8 cellular contexts compared by ENCODE assay signal in genomic region chr4:153207561-153207960, GRCh38. TPM values are rescaled to one million over a fixed set of nuclear protein-coding genes. Genes with fewer than 3 reads are reported as not detected.
DNase-seq lines count a peak whose midpoint lies in the region; ATAC-seq and TF ChIP-seq lines count a peak whose summit lies in the region.

No MANE protein-coding gene starts in this region.

- H3K4me1 ChIP-seq in OCI-LY7 (ENCODE audit: insufficient read depth, low read length, poor library complexity, severe bottlenecking) (no peaks in the 10 kb centered on the region), esophagus muscularis mucosa (peaks cover 0 to 18% (median 8%) of the 10 kb centered on the region in 4 donors)

- H3K79me2 ChIP-seq in OCI-LY7 (ENCODE audit: insufficient read depth, low read depth, low read length) = no peaks in the 10 kb centered on the region

- no peak overlapping the region for H3K4me2 ChIP-seq in OCI-LY7 (ENCODE audit: low read length)

- H3K36me3 Mint-ChIP-seq in activated T-cell treated with anti-CD3 and anti-CD28 coated beads, Interleukin-2, amount 50 U/mL, for 4 hours (ENCODE audit: insufficient read depth) = peaks cover 2% of the 10 kb centered on the region

- peaks cover 29% of the 10 kb centered on the region for H3K4me1 Mint-ChIP-seq in activated T-cell treated with anti-CD3 and anti-CD28 coated beads, Interleukin-2, amount 50 U/mL, for 4 hours (ENCODE audit: low read depth)

- H3K9me3 ChIP-seq in OCI-LY7 (ENCODE audit: low read length) = no peaks in the 10 kb centered on the region
- H3K9me3 ChIP-seq in esophagus muscularis mucosa = no peaks in the 10 kb centered on the region

- no peak overlapping the region for H2AFZ ChIP-seq in OCI-LY7 (ENCODE audit: low read length)

- H3K27ac ChIP-seq in OCI-LY7 (ENCODE audit: low read depth, low read length, poor library complexity, severe bottlenecking) = no peak overlapping the region
- no peak overlapping the region for H3K27ac ChIP-seq in esophagus muscularis mucosa (replicated peaks in 1 of 4)

- H3K36me3 ChIP-seq in OCI-LY7 (ENCODE audit: insufficient read depth, low read length) (no peaks in the 10 kb centered on the region), esophagus muscularis mucosa (no peaks in the 10 kb centered on the region)

- intact Hi-C loops in OCI-LY7 (cut with micrococcal nuclease; ENCODE audit: unreplicated experiment) (no loop called here), esophagus muscularis mucosa (cut with DNase I) (loop anchor here (1.0 to 10.0 kb wide), 2 partner anchors 63 to 111 kb away; no protein-coding TSS in a partner anchor)

- TF ChIP-seq CTCF in OCI-LY7 (conservative IDR thresholded peaks at IDR 0.05; ENCODE audit: low read length) (peak; percentile 38; the same call in 1 of the 2 replicates), esophagus muscularis mucosa (IDR thresholded peaks at IDR 0.05) (peak; percentile 54 to 73 (median 57))

- H3K9me3 Mint-ChIP-seq in activated T-cell treated with anti-CD3 and anti-CD28 coated beads, Interleukin-2, amount 50 U/mL, for 4 hours = no peaks in the 10 kb centered on the region

- CTCF ChIA-PET in OCI-LY7 (lab: Charles Lee; ENCODE audit: unreplicated experiment) = no interaction called here

- peaks cover 2% of the 10 kb centered on the region for H3K27me3 Mint-ChIP-seq in activated T-cell treated with anti-CD3 and anti-CD28 coated beads, Interleukin-2, amount 50 U/mL, for 4 hours (ENCODE audit: low read depth)

- H3K4me3 ChIP-seq in OCI-LY7 (ENCODE audit: low read depth, low read length, poor library complexity, severe bottlenecking) = no peak overlapping the region
- no peak overlapping the region for H3K4me3 ChIP-seq in esophagus muscularis mucosa

- WGBS in esophagus muscularis mucosa = 22% methylated on average over 7 of the region's 7 CpGs

- DNase-seq in CD1c-positive myeloid dendritic cell (ENCODE audit: extremely low spot score) = peak; percentile 8
- DNase-seq in OCI-LY7 (ENCODE audit: low spot score) = no peak
- DNase-seq in esophagus muscularis mucosa (ENCODE audit: extremely low spot score) = no peak
- peak; percentile 46 for DNase-seq in myocyte (ENCODE audit: low read depth)
- no peak for DNase-seq in activated T-cell treated with anti-CD3 and anti-CD28 coated beads, Interleukin-2, amount 50 U/mL, for 4 hours
- DNase-seq in SIG-M5 treated with dmso at 0.1 percent for 504 hours (lab: John Stamatoyannopoulos, UW; ENCODE audit: unreplicated experiment) = no peak

- ATAC-seq in activated T-cell treated with anti-CD3 and anti-CD28 coated beads, Interleukin-2, amount 50 U/mL, for 4 hours = no peak
- ATAC-seq in GM18498 (IDR thresholded peaks at IDR 0.05; ENCODE audit: unreplicated experiment) (no peak), GM21447 (IDR thresholded peaks at IDR 0.05; ENCODE audit: unreplicated experiment) (no peak)

- no peak for TF ChIP-seq POLR2A in esophagus muscularis mucosa (IDR thresholded peaks at IDR 0.05; ENCODE audit: low read depth)

- no peaks in the 10 kb centered on the region for H3K27me3 ChIP-seq in esophagus muscularis mucosa

- no peaks in the 10 kb centered on the region for H4K20me1 ChIP-seq in OCI-LY7 (ENCODE audit: insufficient read depth, low read length)

- H3K9me2 ChIP-seq in OCI-LY7 (ENCODE audit: insufficient read depth, low read length) = no peaks in the 10 kb centered on the region

- POLR2A ChIA-PET in OCI-LY7 (lab: Charles Lee) = no interaction called here

- no TSS peak for BruUV-seq in OCI-LY7 (replicated peaks; lab: Mats Ljungman, UMichigan)

- TF ChIP-seq EP300 in esophagus muscularis mucosa (IDR thresholded peaks at IDR 0.05) = no peak

- no peak overlapping the region for H3K4me3 Mint-ChIP-seq in activated T-cell treated with anti-CD3 and anti-CD28 coated beads, Interleukin-2, amount 50 U/mL, for 4 hours

RNA-seq across cellular contexts. Expression of gene TRIM2, which starts 3.3 kb away (rescaled TPM):
- total RNA-seq in OCI-LY7 (2014; rRNA removed; shearing (Covaris generic)) = 0.06 and 0.46 TPM in 2 replicates
- 0.29 TPM in 1 of 2 replicates, not detected in the other for total RNA-seq in OCI-LY7 (2022)
- 10 to 100 TPM; 28.3 to 36.9 (median 30.4) TPM for total RNA-seq in esophagus muscularis mucosa
- 8.0 and 8.3 TPM in 2 replicates for total RNA-seq in myocyte
- polyA plus RNA-seq in myocyte (2012) = 2.8 TPM
- under 1 TPM; 0.34 to 0.94 (median 0.49) TPM for total RNA-seq in activated T-cell treated with anti-CD3 and anti-CD28 coated beads, Interleukin-2, amount 50 U/mL, for 4 hours

Comparison
In these comparisons a context has a peak if more than half of its experiments do, and no peak if none do; other contexts are left out.
1. DNase-seq: peak in CD1c-positive myeloid dendritic cell (single experiment) and myocyte (single experiment); none in OCI-LY7 (single experiment), esophagus muscularis mucosa (single experiment), activated T-cell treated with anti-CD3 and anti-CD28 coated beads, Interleukin-2, amount 50 U/mL, for 4 hours (single experiment) and SIG-M5 treated with dmso at 0.1 percent for 504 hours (single experiment).